1 cellular context compared by ENCODE assay signal in the genomic region with DNA sequence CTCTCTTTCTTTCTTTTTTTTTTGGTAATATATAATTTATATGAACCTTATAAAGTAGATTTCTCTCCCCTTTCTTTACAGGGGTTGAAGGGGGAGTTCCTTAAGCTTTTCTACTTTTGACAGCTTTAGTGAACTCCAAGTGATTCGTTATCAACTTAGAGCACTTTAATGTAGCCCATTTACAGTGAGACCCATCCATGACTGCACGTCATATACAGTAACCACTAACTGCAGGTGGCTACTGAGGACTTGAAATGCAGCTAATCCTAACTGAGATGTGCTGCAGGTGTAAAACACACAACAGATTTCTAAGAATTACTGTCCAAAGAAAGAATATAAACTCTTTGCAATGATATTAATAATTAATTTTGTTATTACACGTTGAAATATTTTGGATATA.
TF ChIP-seq lines count a peak whose summit lies in the region.

No MANE protein-coding gene starts in this region.

TF ChIP-seq in GM12878, 131 proteins besides CTCF, POLR2A, EP300 and RAD21 (continued from another document):
- no peak for TF ChIP-seq ZNF592 (IDR thresholded peaks at IDR 0.05)
- TF ChIP-seq, protein P1, sequence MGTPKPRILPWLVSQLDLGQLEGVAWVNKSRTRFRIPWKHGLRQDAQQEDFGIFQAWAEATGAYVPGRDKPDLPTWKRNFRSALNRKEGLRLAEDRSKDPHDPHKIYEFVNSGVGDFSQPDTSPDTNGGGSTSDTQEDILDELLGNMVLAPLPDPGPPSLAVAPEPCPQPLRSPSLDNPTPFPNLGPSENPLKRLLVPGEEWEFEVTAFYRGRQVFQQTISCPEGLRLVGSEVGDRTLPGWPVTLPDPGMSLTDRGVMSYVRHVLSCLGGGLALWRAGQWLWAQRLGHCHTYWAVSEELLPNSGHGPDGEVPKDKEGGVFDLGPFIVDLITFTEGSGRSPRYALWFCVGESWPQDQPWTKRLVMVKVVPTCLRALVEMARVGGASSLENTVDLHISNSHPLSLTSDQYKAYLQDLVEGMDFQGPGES (IDR thresholded peaks at IDR 0.05): no peak
- TF ChIP-seq BMI1 (IDR thresholded peaks at IDR 0.05; ENCODE audit: borderline replicate concordance): no peak
- TF ChIP-seq, protein P2, sequence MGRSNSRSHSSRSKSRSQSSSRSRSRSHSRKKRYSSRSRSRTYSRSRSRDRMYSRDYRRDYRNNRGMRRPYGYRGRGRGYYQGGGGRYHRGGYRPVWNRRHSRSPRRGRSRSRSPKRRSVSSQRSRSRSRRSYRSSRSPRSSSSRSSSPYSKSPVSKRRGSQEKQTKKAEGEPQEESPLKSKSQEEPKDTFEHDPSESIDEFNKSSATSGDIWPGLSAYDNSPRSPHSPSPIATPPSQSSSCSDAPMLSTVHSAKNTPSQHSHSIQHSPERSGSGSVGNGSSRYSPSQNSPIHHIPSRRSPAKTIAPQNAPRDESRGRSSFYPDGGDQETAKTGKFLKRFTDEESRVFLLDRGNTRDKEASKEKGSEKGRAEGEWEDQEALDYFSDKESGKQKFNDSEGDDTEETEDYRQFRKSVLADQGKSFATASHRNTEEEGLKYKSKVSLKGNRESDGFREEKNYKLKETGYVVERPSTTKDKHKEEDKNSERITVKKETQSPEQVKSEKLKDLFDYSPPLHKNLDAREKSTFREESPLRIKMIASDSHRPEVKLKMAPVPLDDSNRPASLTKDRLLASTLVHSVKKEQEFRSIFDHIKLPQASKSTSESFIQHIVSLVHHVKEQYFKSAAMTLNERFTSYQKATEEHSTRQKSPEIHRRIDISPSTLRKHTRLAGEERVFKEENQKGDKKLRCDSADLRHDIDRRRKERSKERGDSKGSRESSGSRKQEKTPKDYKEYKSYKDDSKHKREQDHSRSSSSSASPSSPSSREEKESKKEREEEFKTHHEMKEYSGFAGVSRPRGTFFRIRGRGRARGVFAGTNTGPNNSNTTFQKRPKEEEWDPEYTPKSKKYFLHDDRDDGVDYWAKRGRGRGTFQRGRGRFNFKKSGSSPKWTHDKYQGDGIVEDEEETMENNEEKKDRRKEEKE (IDR thresholded peaks at IDR 0.05): no peak
- TF ChIP-seq CREM (IDR thresholded peaks at IDR 0.05; ENCODE audit: low read depth): no peak
- no peak for TF ChIP-seq ZNF24 (IDR thresholded peaks at IDR 0.05)
- TF ChIP-seq SMAD1 (IDR thresholded peaks at IDR 0.05; ENCODE audit: low read depth, partially characterized antibody): no peak
- no peak for TF ChIP-seq RUNX3 (IDR thresholded peaks at IDR 0.05; ENCODE audit: low read length)
- TF ChIP-seq, protein P3, sequence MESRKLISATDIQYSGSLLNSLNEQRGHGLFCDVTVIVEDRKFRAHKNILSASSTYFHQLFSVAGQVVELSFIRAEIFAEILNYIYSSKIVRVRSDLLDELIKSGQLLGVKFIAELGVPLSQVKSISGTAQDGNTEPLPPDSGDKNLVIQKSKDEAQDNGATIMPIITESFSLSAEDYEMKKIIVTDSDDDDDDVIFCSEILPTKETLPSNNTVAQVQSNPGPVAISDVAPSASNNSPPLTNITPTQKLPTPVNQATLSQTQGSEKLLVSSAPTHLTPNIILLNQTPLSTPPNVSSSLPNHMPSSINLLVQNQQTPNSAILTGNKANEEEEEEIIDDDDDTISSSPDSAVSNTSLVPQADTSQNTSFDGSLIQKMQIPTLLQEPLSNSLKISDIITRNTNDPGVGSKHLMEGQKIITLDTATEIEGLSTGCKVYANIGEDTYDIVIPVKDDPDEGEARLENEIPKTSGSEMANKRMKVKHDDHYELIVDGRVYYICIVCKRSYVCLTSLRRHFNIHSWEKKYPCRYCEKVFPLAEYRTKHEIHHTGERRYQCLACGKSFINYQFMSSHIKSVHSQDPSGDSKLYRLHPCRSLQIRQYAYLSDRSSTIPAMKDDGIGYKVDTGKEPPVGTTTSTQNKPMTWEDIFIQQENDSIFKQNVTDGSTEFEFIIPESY (IDR thresholded peaks at IDR 0.05): no peak
- no peak for TF ChIP-seq POU2F2 (IDR thresholded peaks at IDR 0.05; ENCODE audit: borderline replicate concordance, low read depth, low read length)
- no peak for TF ChIP-seq PRDM15 (CRISPR knock-in tag; IDR thresholded peaks at IDR 0.05)
- TF ChIP-seq, protein P4, sequence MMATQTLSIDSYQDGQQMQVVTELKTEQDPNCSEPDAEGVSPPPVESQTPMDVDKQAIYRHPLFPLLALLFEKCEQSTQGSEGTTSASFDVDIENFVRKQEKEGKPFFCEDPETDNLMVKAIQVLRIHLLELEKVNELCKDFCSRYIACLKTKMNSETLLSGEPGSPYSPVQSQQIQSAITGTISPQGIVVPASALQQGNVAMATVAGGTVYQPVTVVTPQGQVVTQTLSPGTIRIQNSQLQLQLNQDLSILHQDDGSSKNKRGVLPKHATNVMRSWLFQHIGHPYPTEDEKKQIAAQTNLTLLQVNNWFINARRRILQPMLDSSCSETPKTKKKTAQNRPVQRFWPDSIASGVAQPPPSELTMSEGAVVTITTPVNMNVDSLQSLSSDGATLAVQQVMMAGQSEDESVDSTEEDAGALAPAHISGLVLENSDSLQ (IDR thresholded peaks at IDR 0.05): no peak
- no peak for TF ChIP-seq CEBPZ (IDR thresholded peaks at IDR 0.05; ENCODE audit: low read depth, low read length)
- no peak for TF ChIP-seq FOXM1 (IDR thresholded peaks at IDR 0.05; ENCODE audit: low read depth, low read length)
- no peak for TF ChIP-seq MTA2 (IDR thresholded peaks at IDR 0.05; ENCODE audit: low read depth)
- no peak for TF ChIP-seq FOS (IDR thresholded peaks at IDR 0.05; ENCODE audit: borderline replicate concordance, extremely low read depth, insufficient read length)
- no peak for TF ChIP-seq EED (IDR thresholded peaks at IDR 0.05; ENCODE audit: low read depth)
- TF ChIP-seq, protein P5, sequence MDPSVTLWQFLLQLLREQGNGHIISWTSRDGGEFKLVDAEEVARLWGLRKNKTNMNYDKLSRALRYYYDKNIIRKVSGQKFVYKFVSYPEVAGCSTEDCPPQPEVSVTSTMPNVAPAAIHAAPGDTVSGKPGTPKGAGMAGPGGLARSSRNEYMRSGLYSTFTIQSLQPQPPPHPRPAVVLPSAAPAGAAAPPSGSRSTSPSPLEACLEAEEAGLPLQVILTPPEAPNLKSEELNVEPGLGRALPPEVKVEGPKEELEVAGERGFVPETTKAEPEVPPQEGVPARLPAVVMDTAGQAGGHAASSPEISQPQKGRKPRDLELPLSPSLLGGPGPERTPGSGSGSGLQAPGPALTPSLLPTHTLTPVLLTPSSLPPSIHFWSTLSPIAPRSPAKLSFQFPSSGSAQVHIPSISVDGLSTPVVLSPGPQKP (IDR thresholded peaks at IDR 0.05; ENCODE audit: low read depth, low read length): no peak
